ENCODE assay signal across 1 cellular context in the genomic region with DNA sequence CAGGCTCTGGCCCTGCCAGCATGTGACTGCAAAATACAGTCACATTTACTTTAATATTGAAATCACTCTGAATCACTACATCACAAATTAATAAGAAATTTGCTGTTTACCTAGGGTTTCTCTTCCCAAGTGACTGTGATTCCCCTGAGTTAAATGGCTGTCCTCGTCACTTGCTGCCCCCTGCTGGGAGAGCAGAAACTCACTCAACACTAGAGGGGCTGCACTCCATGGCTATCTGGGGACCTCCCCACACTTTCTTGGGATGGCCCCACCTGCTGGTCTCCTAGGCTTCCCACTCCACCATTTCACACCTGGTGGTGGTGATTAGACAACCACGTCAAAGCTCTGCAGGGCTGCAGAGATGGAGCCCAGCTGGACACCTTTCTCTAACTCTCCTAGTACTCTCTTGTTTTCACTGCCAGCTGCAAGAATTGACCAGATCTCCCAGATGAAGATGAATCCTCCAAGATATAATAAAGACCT.
TF ChIP-seq lines count a peak whose summit lies in the region.

No MANE protein-coding gene starts in this region.

TF ChIP-seq in K562, 482 proteins besides CTCF, POLR2A, EP300 and RAD21 (continued from another document):
- TF ChIP-seq TAL1 (IDR thresholded peaks at IDR 0.05) (0 out of 2 replicates have a peak, but pooled peaks have one; percentile 15), MTA3 (IDR thresholded peaks at IDR 0.05; ENCODE audit: borderline replicate concordance) (0 out of 2 replicates have a peak, but pooled peaks have one; percentile 43), MCM2 (IDR thresholded peaks at IDR 0.05; ENCODE audit: low read depth) (no peak), ATF1 (CRISPR knock-in tag; IDR thresholded peaks at IDR 0.05) (no peak), ATF1 (tag; IDR thresholded peaks at IDR 0.05) (0 out of 2 replicates have a peak, but pooled peaks have one; percentile 28), SMC3 (conservative IDR thresholded peaks at IDR 0.05; ENCODE audit: insufficient read depth, low read depth, low read length) (peak; percentile 92), POU5F1 (IDR thresholded peaks at IDR 0.05; ENCODE audit: borderline replicate concordance, low read depth, low read length, partially characterized antibody) (peak; percentile 5), MYC (IDR thresholded peaks at IDR 0.05; ENCODE audit: low read depth, low read length) (peak; percentile 50; the same call in 1 of the 2 replicates), MYC (CRISPR knock-in tag; IDR thresholded peaks at IDR 0.05; ENCODE audit: borderline replicate concordance, low read depth) (no peak), MEF2D (tag; conservative IDR thresholded peaks at IDR 0.05; ENCODE audit: low read depth) (no peak), TSC22D4 (tag; IDR thresholded peaks at IDR 0.05) (no peak), ZBTB7A (IDR thresholded peaks at IDR 0.05; ENCODE audit: borderline replicate concordance, control insufficient read depth, low read depth, low read length) (peak; percentile 84), KLF10 (CRISPR knock-in tag; IDR thresholded peaks at IDR 0.05) (no peak), SMAD4 (CRISPR knock-in tag; conservative IDR thresholded peaks at IDR 0.05) (no peak; the same call in 1 of the 2 replicates), EWSR1 (IDR thresholded peaks at IDR 0.05; ENCODE audit: borderline replicate concordance, low read depth, partially characterized antibody) (no peak), TRIM28 (IDR thresholded peaks at IDR 0.05) (peak; percentile 55; the same call in 1 of the 2 replicates), MYNN (IDR thresholded peaks at IDR 0.05) (peak; percentile 61; the same call in 1 of the 2 replicates), MYNN (CRISPR knock-in tag; IDR thresholded peaks at IDR 0.05) (no peak), CBFA2T3 (IDR thresholded peaks at IDR 0.05) (peak; percentile 61), ZEB2 (IDR thresholded peaks at IDR 0.05) (peak; percentile 89), CTBP1 (IDR thresholded peaks at IDR 0.05; ENCODE audit: borderline replicate concordance) (peak; percentile 77)
- TF ChIP-seq, protein P1, sequence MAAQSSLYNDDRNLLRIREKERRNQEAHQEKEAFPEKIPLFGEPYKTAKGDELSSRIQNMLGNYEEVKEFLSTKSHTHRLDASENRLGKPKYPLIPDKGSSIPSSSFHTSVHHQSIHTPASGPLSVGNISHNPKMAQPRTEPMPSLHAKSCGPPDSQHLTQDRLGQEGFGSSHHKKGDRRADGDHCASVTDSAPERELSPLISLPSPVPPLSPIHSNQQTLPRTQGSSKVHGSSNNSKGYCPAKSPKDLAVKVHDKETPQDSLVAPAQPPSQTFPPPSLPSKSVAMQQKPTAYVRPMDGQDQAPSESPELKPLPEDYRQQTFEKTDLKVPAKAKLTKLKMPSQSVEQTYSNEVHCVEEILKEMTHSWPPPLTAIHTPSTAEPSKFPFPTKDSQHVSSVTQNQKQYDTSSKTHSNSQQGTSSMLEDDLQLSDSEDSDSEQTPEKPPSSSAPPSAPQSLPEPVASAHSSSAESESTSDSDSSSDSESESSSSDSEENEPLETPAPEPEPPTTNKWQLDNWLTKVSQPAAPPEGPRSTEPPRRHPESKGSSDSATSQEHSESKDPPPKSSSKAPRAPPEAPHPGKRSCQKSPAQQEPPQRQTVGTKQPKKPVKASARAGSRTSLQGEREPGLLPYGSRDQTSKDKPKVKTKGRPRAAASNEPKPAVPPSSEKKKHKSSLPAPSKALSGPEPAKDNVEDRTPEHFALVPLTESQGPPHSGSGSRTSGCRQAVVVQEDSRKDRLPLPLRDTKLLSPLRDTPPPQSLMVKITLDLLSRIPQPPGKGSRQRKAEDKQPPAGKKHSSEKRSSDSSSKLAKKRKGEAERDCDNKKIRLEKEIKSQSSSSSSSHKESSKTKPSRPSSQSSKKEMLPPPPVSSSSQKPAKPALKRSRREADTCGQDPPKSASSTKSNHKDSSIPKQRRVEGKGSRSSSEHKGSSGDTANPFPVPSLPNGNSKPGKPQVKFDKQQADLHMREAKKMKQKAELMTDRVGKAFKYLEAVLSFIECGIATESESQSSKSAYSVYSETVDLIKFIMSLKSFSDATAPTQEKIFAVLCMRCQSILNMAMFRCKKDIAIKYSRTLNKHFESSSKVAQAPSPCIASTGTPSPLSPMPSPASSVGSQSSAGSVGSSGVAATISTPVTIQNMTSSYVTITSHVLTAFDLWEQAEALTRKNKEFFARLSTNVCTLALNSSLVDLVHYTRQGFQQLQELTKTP (IDR thresholded peaks at IDR 0.05; ENCODE audit: low read depth in 1 of 2, partially characterized antibody in 2 of 2) = no peak
- TF ChIP-seq, protein P2, sequence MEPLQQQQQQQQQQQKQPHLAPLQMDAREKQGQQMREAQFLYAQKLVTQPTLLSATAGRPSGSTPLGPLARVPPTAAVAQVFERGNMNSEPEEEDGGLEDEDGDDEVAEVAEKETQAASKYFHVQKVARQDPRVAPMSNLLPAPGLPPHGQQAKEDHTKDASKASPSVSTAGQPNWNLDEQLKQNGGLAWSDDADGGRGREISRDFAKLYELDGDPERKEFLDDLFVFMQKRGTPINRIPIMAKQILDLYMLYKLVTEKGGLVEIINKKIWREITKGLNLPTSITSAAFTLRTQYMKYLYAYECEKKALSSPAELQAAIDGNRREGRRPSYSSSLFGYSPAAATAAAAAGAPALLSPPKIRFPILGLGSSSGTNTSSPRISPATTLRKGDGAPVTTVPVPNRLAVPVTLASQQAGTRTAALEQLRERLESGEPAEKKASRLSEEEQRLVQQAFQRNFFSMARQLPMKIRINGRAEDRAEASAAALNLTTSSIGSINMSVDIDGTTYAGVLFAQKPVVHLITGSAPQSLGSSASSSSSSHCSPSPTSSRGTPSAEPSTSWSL (CRISPR knock-in tag; IDR thresholded peaks at IDR 0.05; ENCODE audit: borderline replicate concordance) = no peak
